Comparison of ENCODE assay signal across 1 cellular context in the genomic region with DNA sequence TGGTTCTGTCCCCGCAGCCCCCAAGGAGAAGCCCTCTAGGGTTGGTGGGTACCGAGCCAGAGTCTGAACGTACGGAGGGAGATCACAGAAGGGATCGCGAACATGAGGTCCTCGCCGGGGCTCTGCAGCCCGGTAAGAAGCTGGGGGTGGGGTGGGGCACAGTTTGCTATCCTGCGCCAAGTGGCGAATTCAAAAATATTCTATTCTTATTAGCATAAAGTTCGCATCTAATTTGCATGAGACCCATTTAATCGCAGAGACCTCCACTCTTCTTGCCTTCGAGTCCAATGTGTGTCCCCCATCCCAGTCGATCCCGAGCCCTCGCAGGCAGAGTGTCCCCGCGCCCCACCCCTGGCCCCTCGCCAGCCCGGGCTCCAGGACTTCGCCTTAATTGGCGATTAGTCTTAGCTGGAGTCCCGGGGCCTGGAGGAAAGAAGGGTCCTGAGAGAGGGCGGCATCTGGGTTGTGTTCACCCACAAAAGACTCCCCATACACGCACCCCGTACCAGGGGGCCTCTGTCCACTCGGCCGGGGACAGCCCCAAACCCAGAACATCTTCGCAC.
TF ChIP-seq lines count a peak whose summit lies in the region.

No MANE protein-coding gene starts in this region.

TF ChIP-seq in IMR-90, 13 proteins besides CTCF, POLR2A, EP300 and RAD21:
- no peak for TF ChIP-seq MAFK (IDR thresholded peaks at IDR 0.05; ENCODE audit: low read depth, low read length)
- TF ChIP-seq RFX5 (IDR thresholded peaks at IDR 0.05; ENCODE audit: low read depth, low read length) = no peak
- TF ChIP-seq NFE2L2 (IDR thresholded peaks at IDR 0.05; ENCODE audit: low read depth, low read length) = no peak
